ENCODE assay signal across 20 cellular contexts in the genomic region with DNA sequence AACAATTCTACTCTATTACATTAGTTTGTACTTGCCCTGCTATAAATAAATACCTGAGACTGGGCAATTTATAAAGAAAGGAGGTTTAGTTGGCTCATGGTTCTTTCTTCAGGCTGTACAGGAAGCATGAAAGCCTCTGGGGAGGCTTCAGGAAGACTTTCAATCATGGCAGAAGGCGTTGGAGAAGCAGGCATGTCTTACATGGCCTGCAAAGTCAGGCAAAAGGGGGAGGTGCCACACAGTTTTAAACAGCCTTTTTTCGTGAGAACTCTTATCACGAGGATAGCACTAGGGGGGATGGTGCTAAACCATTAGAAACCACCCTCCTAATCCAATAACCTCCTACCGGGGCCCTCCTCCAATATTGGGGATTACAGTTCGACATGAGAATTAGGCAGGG.
A peak's percentile ranks its signal among the peaks of the same experiment; 100 is the strongest.
DNase-seq lines count a peak whose midpoint lies in the region; ATAC-seq and TF ChIP-seq lines count a peak whose summit lies in the region.
"Had no signal": no experiment of that assay in that cellular context is flagged by ENCODE, and none has a peak within 500 bp of the region (broad histone marks: within the 10 kb centered on the region; RNA-seq: fewer than 3 reads in every experiment).

No MANE protein-coding gene starts in this region.

- ATAC-seq in activated CD4-positive, alpha-beta T cell treated with anti-CD3 and anti-CD28 coated beads for 36 hours: no peak
- no peak for ATAC-seq in GM21529 (IDR thresholded peaks at IDR 0.05; ENCODE audit: unreplicated experiment)
- ATAC-seq: Panc1 had no signal

- CTCF ChIA-PET in activated CD4-positive, alpha-beta T cell treated with anti-CD3 and anti-CD28 coated beads for 36 hours (lab: Charles Lee): no interaction called here
- CTCF ChIA-PET in HEK293 (lab: Yijun Ruan, JAX): interaction anchor here (0.9 kb wide), 1 partner anchor 9 kb away, joined by 4 read pairs; no protein-coding TSS in a partner anchor

- intact Hi-C loops in activated CD4-positive, alpha-beta T cell treated with anti-CD3 and anti-CD28 coated beads for 36 hours (cut with DNase I, micrococcal nuclease): loop anchor here in 1 of 2 experiments (10.0 kb wide), 1 partner anchor 205 kb away; the partner anchor contains the start of gene VPS26C

- H3K4me3 ChIP-seq in HEK293 (ENCODE audit: low read depth, low read length): no peak overlapping the region
- peak overlapping the region; percentile 24 for H3K4me3 ChIP-seq in endodermal cell (ENCODE audit: low read length)
- no peak overlapping the region for H3K4me3 ChIP-seq in tibial nerve
- H3K4me3 ChIP-seq: MG63 had no signal

- no peaks in the 10 kb centered on the region for H3K27me3 ChIP-seq in endodermal cell (ENCODE audit: control insufficient read depth, insufficient read depth, low read length, poor library complexity, severe bottlenecking)
- no peaks in the 10 kb centered on the region for H3K27me3 ChIP-seq in tibial nerve
- H3K27me3 ChIP-seq: BE2C, MG63 had no signal

- H3K9me3 ChIP-seq in HEK293 (ENCODE audit: control insufficient read depth, insufficient read depth, low read depth, low read length): no peaks in the 10 kb centered on the region
- H3K9me3 ChIP-seq in endodermal cell (ENCODE audit: control insufficient read depth, low read length): peaks cover 29% of the 10 kb centered on the region
- no peaks in the 10 kb centered on the region for H3K9me3 ChIP-seq in tibial nerve
- H3K9me3 ChIP-seq: BE2C, MG63 had no signal

- H3K27ac ChIP-seq in HEK293 (ENCODE audit: extremely low read depth, low read depth, low read length) (no peak overlapping the region), endodermal cell (ENCODE audit: low read depth, low read length) (no peak overlapping the region), tibial nerve (no peak overlapping the region)
- H3K27ac ChIP-seq: RWPE1 had no signal

- 86 to 91% methylated on average over 5 of the region's 5 CpGs for WGBS in endodermal cell (ENCODE audit: insufficient coverage in 1 of 2, insufficient read length in 1 of 2), 2 experiments
- 93 to 96% methylated on average over 5 of the region's 5 CpGs for WGBS in tibial nerve, 2 donors

- H3K9ac ChIP-seq in endodermal cell (ENCODE audit: extremely low read depth, low read length, poor library complexity, severe bottlenecking): no peak overlapping the region

- TF ChIP-seq POLR2A in tibial nerve (IDR thresholded peaks at IDR 0.05): no peak

- H3K36me3 Mint-ChIP-seq in activated CD4-positive, alpha-beta T cell treated with anti-CD3 and anti-CD28 coated beads for 36 hours (ENCODE audit: low read depth): peaks cover 33% of the 10 kb centered on the region
- H3K36me3 Mint-ChIP-seq in endodermal cell (ENCODE audit: low read depth): peaks cover 49% of the 10 kb centered on the region

- H3K36me3 ChIP-seq in HEK293 (ENCODE audit: control insufficient read depth in 2 of 2, insufficient read depth in 1 of 2, low read length in 2 of 2) (peaks cover 0 to 8% of the 10 kb centered on the region in 2 experiments; a peak in 1 of 3 replicates), endodermal cell (ENCODE audit: control insufficient read depth, insufficient read depth, low read length) (peaks cover 53% of the 10 kb centered on the region), tibial nerve (no peaks in the 10 kb centered on the region)
- H3K36me3 ChIP-seq: BE2C had no signal

- H3K27ac Mint-ChIP-seq in activated CD4-positive, alpha-beta T cell treated with anti-CD3 and anti-CD28 coated beads for 36 hours: peak overlapping the region; percentile 13
- no peak overlapping the region for H3K27ac Mint-ChIP-seq in endodermal cell

- H3K4me1 Mint-ChIP-seq in activated CD4-positive, alpha-beta T cell treated with anti-CD3 and anti-CD28 coated beads for 36 hours: peaks cover 54% of the 10 kb centered on the region
- peaks cover 4% of the 10 kb centered on the region for H3K4me1 Mint-ChIP-seq in endodermal cell

- no peak overlapping the region for H3K4me3 Mint-ChIP-seq in activated CD4-positive, alpha-beta T cell treated with anti-CD3 and anti-CD28 coated beads for 36 hours
- no peak overlapping the region for H3K4me3 Mint-ChIP-seq in endodermal cell

- TF ChIP-seq EP300 in tibial nerve (IDR thresholded peaks at IDR 0.05): no peak

- no peaks in the 10 kb centered on the region for H3K27me3 Mint-ChIP-seq in activated CD4-positive, alpha-beta T cell treated with anti-CD3 and anti-CD28 coated beads for 36 hours
- H3K27me3 Mint-ChIP-seq in endodermal cell (ENCODE audit: insufficient read depth): no peaks in the 10 kb centered on the region

- H3K4me1 ChIP-seq in HEK293 (ENCODE audit: control insufficient read depth, insufficient read depth, low read length) (no peaks in the 10 kb centered on the region), endodermal cell (ENCODE audit: control insufficient read depth, insufficient read depth, low read length) (no peaks in the 10 kb centered on the region), tibial nerve (peaks cover 0 to 10% (median 0%) of the 10 kb centered on the region in 4 donors)
- H3K4me1 ChIP-seq: BE2C had no signal

- no peak for DNase-seq in activated CD4-positive, alpha-beta T cell treated with anti-CD3 and anti-CD28 coated beads for 36 hours
- no peak for DNase-seq in activated CD4-positive, alpha-beta T cell treated with anti-CD3 and anti-CD28 coated beads, Interleukin-2, amount 50 U/mL, for 1 hour
- no peak for DNase-seq in endodermal cell
- no peak for DNase-seq in tibial nerve (ENCODE audit: low spot score in 2 of 2)
- DNase-seq in ecto neural progenitor cell (ENCODE audit: low spot score): no peak
- DNase-seq: 8988T, ACHN, BE2C, COR-L47, DMS53, HCEC 1CT, KG1, MG63, NCI-H2029, NCI-H446 treated with DMSO at 0.1 percent for 48 hours, SHP77 had no signal

- H3K9me3 Mint-ChIP-seq in activated CD4-positive, alpha-beta T cell treated with anti-CD3 and anti-CD28 coated beads for 36 hours (ENCODE audit: low read depth): no peaks in the 10 kb centered on the region
- peaks cover 11% of the 10 kb centered on the region for H3K9me3 Mint-ChIP-seq in endodermal cell

- TF ChIP-seq CTCF in HEK293 (tag by site-specific recombination; IDR thresholded peaks at IDR 0.05): no peak
- no peak for TF ChIP-seq CTCF in endodermal cell (conservative IDR thresholded peaks at IDR 0.05)
- TF ChIP-seq CTCF in tibial nerve (IDR thresholded peaks at IDR 0.05): no peak

- POLR2A ChIA-PET in activated CD4-positive, alpha-beta T cell treated with anti-CD3 and anti-CD28 coated beads for 36 hours (lab: Charles Lee): no interaction called here
- POLR2A ChIA-PET in HEK293 (lab: Yijun Ruan, JAX): no interaction called here

TF ChIP-seq in HEK293, 187 proteins besides CTCF, POLR2A, EP300 and RAD21:
- no peak for TF ChIP-seq ZNF404 (tag by site-specific recombination; IDR thresholded peaks at IDR 0.05)
- peak; percentile 33; the same call in 1 of the 2 replicates for TF ChIP-seq ZNF341 (tag by site-specific recombination; IDR thresholded peaks at IDR 0.05; ENCODE audit: low read depth)
- TF ChIP-seq ZBTB1 (tag by site-specific recombination; IDR thresholded peaks at IDR 0.05): no peak
- no peak for TF ChIP-seq ZNF791 (tag by site-specific recombination; IDR thresholded peaks at IDR 0.05)
- TF ChIP-seq ZNF76 (tag by site-specific recombination; IDR thresholded peaks at IDR 0.05; ENCODE audit: borderline replicate concordance, low read depth): no peak
- no peak for TF ChIP-seq ZFP3 (tag by site-specific recombination; IDR thresholded peaks at IDR 0.05; ENCODE audit: low read depth)
- no peak for TF ChIP-seq ZNF350 (tag by site-specific recombination; IDR thresholded peaks at IDR 0.05)
- no peak for TF ChIP-seq PRDM6 (tag by site-specific recombination; IDR thresholded peaks at IDR 0.05)
- no peak for TF ChIP-seq ZXDB (tag by site-specific recombination; IDR thresholded peaks at IDR 0.05)
